ENCODE assay signal across 10 cellular contexts in the genomic region with DNA sequence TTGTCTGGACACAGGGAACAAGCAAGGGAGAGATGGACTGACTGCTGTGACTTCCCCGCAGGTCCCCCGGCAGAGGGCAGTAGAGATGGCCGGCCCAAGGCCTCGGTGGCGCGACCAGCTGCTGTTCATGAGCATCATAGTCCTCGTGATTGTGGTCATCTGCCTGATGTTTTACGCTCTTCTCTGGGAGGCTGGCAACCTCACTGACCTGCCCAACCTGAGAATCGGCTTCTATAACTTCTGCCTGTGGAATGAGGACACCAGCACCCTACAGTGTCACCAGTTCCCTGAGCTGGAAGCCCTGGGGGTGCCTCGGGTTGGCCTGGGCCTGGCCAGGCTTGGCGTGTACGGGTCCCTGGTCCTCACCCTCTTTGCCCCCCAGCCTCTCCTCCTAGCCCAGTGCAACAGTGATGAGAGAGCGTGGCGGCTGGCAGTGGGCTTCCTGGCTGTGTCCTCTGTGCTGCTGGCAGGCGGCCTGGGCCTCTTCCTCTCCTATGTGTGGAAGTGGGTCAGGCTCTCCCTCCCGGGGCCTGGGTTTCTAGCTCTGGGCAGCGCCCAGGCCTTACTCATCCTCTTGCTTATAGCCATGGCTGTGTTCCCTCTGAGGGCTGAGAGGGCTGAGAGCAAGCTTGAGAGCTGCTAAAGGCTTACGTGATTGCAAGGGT. TPM values are rescaled to one million over a fixed set of nuclear protein-coding genes. Genes with fewer than 3 reads are reported as not detected.
A peak's percentile ranks its signal among the peaks of the same experiment; 100 is the strongest.
DNase-seq lines count a peak whose midpoint lies in the region; ATAC-seq and TF ChIP-seq lines count a peak whose summit lies in the region.
"Had no signal": no experiment of that assay in that cellular context is flagged by ENCODE, and none has a peak within 500 bp of the region (broad histone marks: within the 10 kb centered on the region; RNA-seq: fewer than 3 reads in every experiment).

No MANE protein-coding gene starts in this region.

- H4K8ac ChIP-seq in trophoblast cell (ENCODE audit: low read depth, low read length) = no peak overlapping the region

- H3K79me1 ChIP-seq in trophoblast cell (ENCODE audit: low read length) = no peaks in the 10 kb centered on the region

- H2BK5ac ChIP-seq in trophoblast cell (ENCODE audit: low read depth, low read length, poor library complexity) = no peak overlapping the region

- DNase-seq in G401 (ENCODE audit: low spot score) = peak; percentile 23
- DNase-seq in RWPE1 (ENCODE audit: low spot score) = no peak
- DNase-seq in esophagus squamous epithelium (lab: John Stamatoyannopoulos, UW) = no peak
- DNase-seq in trophoblast cell = peak; percentile 83 to 89
- DNase-seq in DMS79 treated with DMSO at 0.1 percent for 48 hours (lab: John Stamatoyannopoulos, UW) = no peak
- DNase-seq in NCI-H82 (lab: John Stamatoyannopoulos, UW) = no peak

- no peak overlapping the region for H3K14ac ChIP-seq in trophoblast cell (ENCODE audit: low read length)

- no peak overlapping the region for H3K4ac ChIP-seq in trophoblast cell (ENCODE audit: low read depth, low read length)

- intact Hi-C loops in esophagus squamous epithelium (cut with DNase I) = loop anchor here (10.0 kb wide), 2 partner anchors 180 to 480 kb away; partner anchors contain the start of gene AGBL3

- no peak overlapping the region for H3K18ac ChIP-seq in trophoblast cell (ENCODE audit: low read length)

- H2BK12ac ChIP-seq in trophoblast cell (ENCODE audit: low read length) = no peak overlapping the region

- ATAC-seq in GM21717 (IDR thresholded peaks at IDR 0.05; ENCODE audit: unreplicated experiment) = no peak
- no peak for ATAC-seq in HG02571 (IDR thresholded peaks at IDR 0.05; ENCODE audit: unreplicated experiment)

- no peak overlapping the region for H3K9ac ChIP-seq in trophoblast cell (ENCODE audit: low read length)
- H3K9ac ChIP-seq: KMS-11, neural progenitor cell had no signal

- H2AFZ ChIP-seq in trophoblast cell (ENCODE audit: insufficient read depth, low read length, poor library complexity) = no peak overlapping the region
- H2AFZ ChIP-seq: neural progenitor cell had no signal

- H2AK5ac ChIP-seq in trophoblast cell (ENCODE audit: low read length) = no peak overlapping the region

- in situ Hi-C loops in G401 (cut with HindIII; ENCODE audit: low sequenced_read_pairs) = no loop called here

- no peak for TF ChIP-seq POLR2A in esophagus squamous epithelium (IDR thresholded peaks at IDR 0.05)

- peaks cover 26 to 69% (median 27%) of the 10 kb centered on the region in 3 donors for H3K36me3 ChIP-seq in esophagus squamous epithelium
- H3K36me3 ChIP-seq in trophoblast cell (ENCODE audit: control insufficient read depth in 1 of 2, insufficient read depth in 2 of 2, low read length in 2 of 2) = peaks cover 43 to 46% of the 10 kb centered on the region in 2 experiments
- H3K36me3 ChIP-seq: neural progenitor cell had no signal

- H3K27me3 ChIP-seq in esophagus squamous epithelium (no peaks in the 10 kb centered on the region), trophoblast cell (ENCODE audit: insufficient read depth, low read length) (no peaks in the 10 kb centered on the region)
- H3K27me3 ChIP-seq: neural progenitor cell had no signal

- POLR2A ChIA-PET in RWPE1 (lab: Yijun Ruan, JAX; ENCODE audit: low non-redundant PET) = no interaction called here

- no peaks in the 10 kb centered on the region for H3K79me2 ChIP-seq in trophoblast cell (ENCODE audit: control insufficient read depth, insufficient read depth, low read length, poor library complexity)

- no peak overlapping the region for H4K91ac ChIP-seq in trophoblast cell (ENCODE audit: low read depth, low read length)

- WGBS in esophagus squamous epithelium, 2 donors = 77 to 85% methylated on average over 3 to 8 of the region's 18 CpGs
- WGBS in trophoblast cell (ENCODE audit: extremely low coverage, insufficient coverage, insufficient read length) = no CpG with 5 or more reads among the region's 18 CpGs

- H4K12ac ChIP-seq in trophoblast cell (ENCODE audit: low read depth, low read length) = no peak overlapping the region

- H3K9me3 ChIP-seq in esophagus squamous epithelium (no peaks in the 10 kb centered on the region), trophoblast cell (ENCODE audit: insufficient read depth, low read depth, low read length) (peaks cover 6% of the 10 kb centered on the region)

- TF ChIP-seq CTCF in RWPE1 (conservative IDR thresholded peaks at IDR 0.05; ENCODE audit: low read depth) (no peak), esophagus squamous epithelium (IDR thresholded peaks at IDR 0.05) (no peak)

- no peak overlapping the region for H2BK120ac ChIP-seq in trophoblast cell (ENCODE audit: insufficient read depth, low read length, poor library complexity)

- H3K23ac ChIP-seq in trophoblast cell (ENCODE audit: low read length) = no peak overlapping the region

- no peak overlapping the region for H3K4me2 ChIP-seq in trophoblast cell (ENCODE audit: low read length)
- H3K4me2 ChIP-seq: KMS-11, neural progenitor cell had no signal

- peak overlapping the region; percentile 22 for H3K27ac ChIP-seq in RWPE1
- peak overlapping the region in 3 of 4 donors; percentile 33 to 97 (median 95) for H3K27ac ChIP-seq in esophagus squamous epithelium
- H3K27ac ChIP-seq in trophoblast cell (ENCODE audit: low read depth, low read length) = no peak overlapping the region
- H3K27ac ChIP-seq: neural progenitor cell had no signal

- H3K4me1 ChIP-seq in esophagus squamous epithelium (peaks cover 12 to 73% (median 49%) of the 10 kb centered on the region in 3 donors), trophoblast cell (ENCODE audit: control insufficient read depth in 1 of 2, insufficient read depth in 2 of 2, low read length in 2 of 2) (peaks cover 9 to 13% of the 10 kb centered on the region in 2 experiments)

- no peak overlapping the region for H3K4me3 ChIP-seq in esophagus squamous epithelium
- no peak overlapping the region for H3K4me3 ChIP-seq in trophoblast cell (ENCODE audit: low read depth, low read length)
- H3K4me3 ChIP-seq: neural progenitor cell had no signal

- CTCF ChIA-PET in RWPE1 (lab: Yijun Ruan, JAX) = no interaction called here

RNA-seq across cellular contexts. Expression of gene CYREN, which starts 6.0 kb away (rescaled TPM):
- total RNA-seq in G401 (2014; rRNA removed; shearing (Covaris generic)) = 65.5 and 72.8 TPM in 2 replicates
- 10 to 100 TPM; 19.0 to 53.8 (median 35.4) TPM for total RNA-seq in esophagus squamous epithelium
- polyA plus RNA-seq in trophoblast cell (2013) = 32.9 and 33.9 TPM in 2 replicates

RNA-seq across cellular contexts. Expression of gene TMEM140, which starts 16.6 kb away (rescaled TPM):
- not detected in 2 replicates for total RNA-seq in G401 (2014; rRNA removed; shearing (Covaris generic))
- 1 to 10 TPM in 3 of 4 donors, under 1 TPM in 1; 0.57 to 9.5 (median 5.2) TPM for total RNA-seq in esophagus squamous epithelium
- 0.25 and 0.26 TPM in 2 replicates for polyA plus RNA-seq in trophoblast cell (2013)

RNA-seq across cellular contexts. Expression of gene WDR91, which starts 46.8 kb away (rescaled TPM):
- 9.9 and 16.9 TPM in 2 replicates for total RNA-seq in G401 (2014; rRNA removed; shearing (Covaris generic))
- 10 to 100 TPM; 19.6 to 29.0 (median 24.3) TPM for total RNA-seq in esophagus squamous epithelium
- 11.4 and 11.5 TPM in 2 replicates for polyA plus RNA-seq in trophoblast cell (2013)

Comparison
In these comparisons a context has a peak if more than half of its experiments do, and no peak if none do; other contexts are left out.
1. DNase-seq: peak in G401 (single experiment) and trophoblast cell (2 of 2); none in RWPE1 (single experiment), esophagus squamous epithelium (single experiment), DMS79 treated with DMSO at 0.1 percent for 48 hours (single experiment) and NCI-H82 (single experiment).